In genomic region chr5:114362977-114363721, GRCh38 we compare ENCODE assay signal across 8 cellular contexts. TPM values are rescaled to one million over a fixed set of nuclear protein-coding genes. Genes with fewer than 3 reads are reported as not detected.
DNase-seq lines count a peak whose midpoint lies in the region; ATAC-seq and TF ChIP-seq lines count a peak whose summit lies in the region.

No MANE protein-coding gene starts in this region.

- intact Hi-C loops in vagina (cut with DNase I): no loop called here

- H3K4me3 ChIP-seq in brain microvascular endothelial cell (ENCODE audit: low read depth, low read length) (peak overlapping the region; percentile 15), lung (peak overlapping the region; percentile 77), vagina (peak overlapping the region; percentile 50 to 63)

- ATAC-seq in lung (ENCODE audit: insufficient read depth, low FRiP score): no peak

- in situ Hi-C loops in brain microvascular endothelial cell (cut with HindIII; ENCODE audit: low pct_ligation_motif_present, low sequenced_read_pairs): no loop called here

- H3K36me3 ChIP-seq in brain microvascular endothelial cell (replicated peaks): no peaks in the 10 kb centered on the region
- no peaks in the 10 kb centered on the region for H3K36me3 ChIP-seq in lung (ENCODE audit: control insufficient read depth in 2 of 2, insufficient read depth in 2 of 2, low read length in 2 of 2)
- H3K36me3 ChIP-seq in vagina: no peaks in the 10 kb centered on the region

- TF ChIP-seq POLR2A in vagina (IDR thresholded peaks at IDR 0.05): no peak

- H3K27ac ChIP-seq in brain microvascular endothelial cell (no peak overlapping the region), lung (ENCODE audit: low read depth in 1 of 2, low read length in 1 of 2) (no peak overlapping the region), vagina (no peak overlapping the region)

- H3K9me3 ChIP-seq in lung (ENCODE audit: control insufficient read depth in 2 of 2, insufficient read depth in 1 of 2, low read length in 1 of 2) (peaks cover 0 to 2% of the 10 kb centered on the region in 2 donors), vagina (no peaks in the 10 kb centered on the region)

- TF ChIP-seq CTCF in brain microvascular endothelial cell (IDR thresholded peaks at IDR 0.05; ENCODE audit: low read depth, low read length, missing control alignments) (no peak), lung (IDR thresholded peaks at IDR 0.05; ENCODE audit: control extremely low read depth, extremely low read depth) (no peak), vagina (IDR thresholded peaks at IDR 0.05) (no peak)

- H3K27me3 ChIP-seq in brain microvascular endothelial cell (replicated peaks) (peaks cover 44% of the 10 kb centered on the region), lung (ENCODE audit: control insufficient read depth, insufficient read depth) (peaks cover 3% of the 10 kb centered on the region), vagina (no peaks in the 10 kb centered on the region)

- H3K4me1 ChIP-seq in lung (ENCODE audit: control insufficient read depth in 2 of 2, insufficient read depth in 2 of 2, low read length in 2 of 2): peaks cover 0 to 9% of the 10 kb centered on the region in 2 donors
- peaks cover 36% of the 10 kb centered on the region for H3K4me1 ChIP-seq in vagina

- 3 to 4% methylated on average over 61 of the region's 61 CpGs for WGBS in lung, 2 donors

- DNase-seq in stimulated activated CD4-positive, alpha-beta T cell treated with anti-CD3 and anti-CD28 coated beads, Interleukin-15, amount 100 ng/mL, for 24 hours: peak; percentile 2
- no peak for DNase-seq in stimulated activated CD4-positive, alpha-beta T cell treated with anti-CD3 and anti-CD28 coated beads, Interleukin-12 subunit alpha, Interleukin-12 subunit beta, amount 100 ng/mL, for 4 hours
- DNase-seq in brain microvascular endothelial cell: no peak
- DNase-seq in lung (ENCODE audit: low spot score): no peak
- DNase-seq in vagina (ENCODE audit: extremely low spot score in 2 of 2): no peak
- no peak for DNase-seq in NK-92 (lab: John Stamatoyannopoulos, UW; ENCODE audit: unreplicated experiment)
- no peak for DNase-seq in HK-2 (ENCODE audit: unreplicated experiment)
- no peak for DNase-seq in stimulated activated CD4-positive, alpha-beta T cell treated with anti-CD3 and anti-CD28 coated beads, Interleukin-4, amount 100 ng/mL, for 1 hour

RNA-seq across cellular contexts. Expression of gene KCNN2, which starts 1.3 kb away (rescaled TPM):
- 1 to 10 TPM; 2.0 to 4.9 TPM for total RNA-seq in lung
- 1 to 10 TPM in 1 of 2 donors, under 1 TPM in 1; 0.74 to 2.7 TPM for polyA plus RNA-seq in lung
- 3.4 TPM for total RNA-seq in vagina

Comparison
In these comparisons a context has a peak if more than half of its experiments do, and no peak if none do; other contexts are left out.
1. H3K4me3 ChIP-seq: peak in every context shown above with its lines; median percentile 77 in lung; 56 in vagina; 15 in brain microvascular endothelial cell.